Comparison of ENCODE assay signal across 8 cellular contexts in the genomic region with DNA sequence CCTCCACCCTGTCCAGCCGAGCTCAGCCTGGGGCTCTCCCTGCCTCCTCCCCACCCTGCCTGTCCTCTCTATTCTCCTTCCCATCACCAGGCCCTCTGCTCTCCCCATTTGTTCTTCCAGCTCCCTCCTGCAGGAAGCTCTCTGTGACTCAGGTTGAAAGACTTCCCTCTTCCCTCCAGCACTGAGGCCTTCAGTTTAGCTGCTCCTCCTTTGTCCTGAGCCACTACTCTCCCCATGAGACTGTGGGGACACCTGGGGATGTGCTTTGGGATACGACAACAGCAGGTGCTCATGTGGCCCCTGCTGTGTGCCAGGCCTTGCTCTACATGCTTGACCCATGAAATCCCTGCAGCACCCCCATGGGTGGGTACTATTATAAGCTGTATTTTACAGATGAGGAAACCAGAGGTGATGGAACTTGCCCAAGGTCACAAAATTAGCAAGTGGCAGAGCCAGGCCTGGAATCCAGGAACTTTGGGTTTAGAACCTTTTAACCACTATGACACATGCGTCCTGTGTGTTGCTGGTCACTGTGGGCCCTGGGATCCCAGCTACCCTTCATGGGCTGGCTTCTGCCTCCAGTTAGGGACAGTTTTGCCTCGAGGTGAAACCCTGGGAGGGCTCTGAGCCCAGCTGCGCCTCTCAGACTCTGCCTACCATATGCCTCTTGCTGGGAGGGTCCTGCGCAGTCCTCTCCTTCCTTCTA.
DNase-seq lines count a peak whose midpoint lies in the region; ATAC-seq and TF ChIP-seq lines count a peak whose summit lies in the region.

No MANE protein-coding gene starts in this region.

- DNase-seq in AG08395 (ENCODE audit: low spot score) (peak; percentile 78), Kasumi-1 (lab: John Stamatoyannopoulos, UW) (peak; percentile 47 to 60), astrocyte of the spinal cord (ENCODE audit: low read depth, low spot score) (peak; percentile 86), kidney tubule cell (ENCODE audit: low spot score) (peak; percentile 86), NCI-H2227 (lab: John Stamatoyannopoulos, UW; ENCODE audit: unreplicated experiment) (no peak)
- DNase-seq in activated CD4-positive, CD25-positive, alpha-beta regulatory T cell treated with anti-CD3 and anti-CD28 coated beads, Interleukin-2, amount 50 U/mL, for 72 hours: no peak

- no peak overlapping the region for H3K4me3 ChIP-seq in astrocyte of the spinal cord (ENCODE audit: low read depth, low read length)

- no peak for TF ChIP-seq CTCF in astrocyte of the spinal cord (IDR thresholded peaks at IDR 0.05; ENCODE audit: low read depth, low read length)

- ATAC-seq in GM19455 (IDR thresholded peaks at IDR 0.05; ENCODE audit: unreplicated experiment): no peak
- ATAC-seq in HG03432 (IDR thresholded peaks at IDR 0.05; ENCODE audit: unreplicated experiment): no peak

- in situ Hi-C loops in astrocyte of the spinal cord (cut with HindIII; ENCODE audit: low sequenced_read_pairs): no loop called here

Comparison
In these comparisons a context has a peak if more than half of its experiments do, and no peak if none do; other contexts are left out.
1. DNase-seq: peak in AG08395 (single experiment), Kasumi-1 (2 of 2), astrocyte of the spinal cord (single experiment) and kidney tubule cell (single experiment); none in activated CD4-positive, CD25-positive, alpha-beta regulatory T cell treated with anti-CD3 and anti-CD28 coated beads, Interleukin-2, amount 50 U/mL, for 72 hours (single experiment) and NCI-H2227 (single experiment).